8 cellular contexts compared by ENCODE assay signal in genomic region chr11:124402326-124402922, GRCh38. TPM values are rescaled to one million over a fixed set of nuclear protein-coding genes. Genes with fewer than 3 reads are reported as not detected.
DNase-seq lines count a peak whose midpoint lies in the region; ATAC-seq and TF ChIP-seq lines count a peak whose summit lies in the region.

No MANE protein-coding gene starts in this region.

- H3K27me3 ChIP-seq in BJ (ENCODE audit: control insufficient read depth, insufficient read depth, low read length) (no peaks in the 10 kb centered on the region), suprapubic skin (no peaks in the 10 kb centered on the region)

- TF ChIP-seq POLR2A in suprapubic skin (IDR thresholded peaks at IDR 0.05): no peak

- 53% methylated on average over 8 of the region's 8 CpGs for WGBS in suprapubic skin

- peak; percentile 92 for ATAC-seq in HG02852 (IDR thresholded peaks at IDR 0.05; ENCODE audit: unreplicated experiment)

- no peak overlapping the region for H3K4me3 ChIP-seq in BJ (ENCODE audit: low read depth, low read length)
- H3K4me3 ChIP-seq in GM12875 (ENCODE audit: low read depth, low read length): no peak overlapping the region
- H3K4me3 ChIP-seq in suprapubic skin: no peak overlapping the region

- DNase-seq in BJ (ENCODE audit: low read depth) (peak; percentile 25), NCI-H226 (peak; percentile 43), activated T-cell treated with anti-CD3 and anti-CD28 coated beads for 48 hours (ENCODE audit: low read depth) (peak; percentile 48), germinal center (ENCODE audit: low spot score) (peak; percentile 40), pons (ENCODE audit: low spot score) (peak; percentile 53), suprapubic skin (ENCODE audit: low spot score in 2 of 2) (no peak)

- TF ChIP-seq CTCF in BJ (IDR thresholded peaks at IDR 0.05; ENCODE audit: insufficient read depth, low read depth, low read length) (peak; percentile 74), GM12875 (IDR thresholded peaks at IDR 0.05; ENCODE audit: borderline replicate concordance, insufficient read depth, low read depth, low read length) (peak; percentile 69), suprapubic skin (IDR thresholded peaks at IDR 0.05) (peak in 1 of 2 donors; percentile 56)

- TF ChIP-seq EP300 in suprapubic skin (IDR thresholded peaks at IDR 0.05): no peak

- H3K36me3 ChIP-seq in BJ (ENCODE audit: control insufficient read depth, insufficient read depth, low read length) (no peaks in the 10 kb centered on the region), suprapubic skin (no peaks in the 10 kb centered on the region)

- CTCF ChIA-PET in BJ (lab: Yijun Ruan, JAX): interaction anchor here (0.9 to 1.7 kb wide), 6 partner anchors 14 to 338 kb away, joined by 3 to 6 read pairs (median 4); no protein-coding TSS in a partner anchor

- POLR2A ChIA-PET in BJ (lab: Charles Lee): no interaction called here

- no peak overlapping the region for H3K27ac ChIP-seq in suprapubic skin

- H3K4me1 ChIP-seq in suprapubic skin: no peaks in the 10 kb centered on the region

- H3K9me3 ChIP-seq in suprapubic skin: no peaks in the 10 kb centered on the region

RNA-seq across cellular contexts. Expression of gene OR8B3, which starts 3.6 kb away (rescaled TPM):
- polyA plus RNA-seq in BJ (2011; rRNA removed): not detected in 2 replicates
- not detected in 2 replicates for polyA minus RNA-seq in BJ (2011; rRNA and poly(A)+ RNA removed)
- total RNA-seq in suprapubic skin: not detected

RNA-seq across cellular contexts. Expression of gene OR8B2, which starts 18.1 kb away (rescaled TPM):
- not detected in 2 replicates for polyA plus RNA-seq in BJ (2011; rRNA removed)
- polyA minus RNA-seq in BJ (2011; rRNA and poly(A)+ RNA removed): not detected in 2 replicates
- not detected for total RNA-seq in suprapubic skin

RNA-seq across cellular contexts. Expression of gene OR8B4, which starts 22.2 kb away (rescaled TPM):
- not detected in 2 replicates for polyA plus RNA-seq in BJ (2011; rRNA removed)
- polyA minus RNA-seq in BJ (2011; rRNA and poly(A)+ RNA removed): not detected in 2 replicates
- total RNA-seq in suprapubic skin: not detected

RNA-seq across cellular contexts. Expression of gene OR8B8, which starts 43.1 kb away (rescaled TPM):
- polyA plus RNA-seq in BJ (2011; rRNA removed): not detected in 2 replicates
- polyA minus RNA-seq in BJ (2011; rRNA and poly(A)+ RNA removed): not detected in 2 replicates
- total RNA-seq in suprapubic skin: not detected

Comparison
In these comparisons a context has a peak if more than half of its experiments do, and no peak if none do; other contexts are left out.
1. DNase-seq: peak in BJ (single experiment), NCI-H226 (single experiment), activated T-cell treated with anti-CD3 and anti-CD28 coated beads for 48 hours (single experiment), germinal center (single experiment) and pons (single experiment); none in suprapubic skin (0 of 2).